10 cellular contexts compared by ENCODE assay signal in genomic region chr12:123064885-123065619, GRCh38.
DNase-seq lines count a peak whose midpoint lies in the region; ATAC-seq and TF ChIP-seq lines count a peak whose summit lies in the region.
"Had no signal": no experiment of that assay in that cellular context is flagged by ENCODE, and none has a peak within 500 bp of the region (broad histone marks: within the 10 kb centered on the region; RNA-seq: fewer than 3 reads in every experiment).

No MANE protein-coding gene starts in this region.

- POLR2A ChIA-PET in activated CD8-positive, alpha-beta T cell treated with anti-CD3 and anti-CD28 coated beads for 36 hours (lab: Charles Lee) = interaction anchor here (1.0 to 1.1 kb wide), 2 partner anchors 10 to 19 kb away, joined by 3 read pairs; no protein-coding TSS in a partner anchor

- peaks cover 15% of the 10 kb centered on the region for H3K4me1 Mint-ChIP-seq in T-helper 2 cell treated with Interferon-gamma antibody and Interleukin-4, amounts not matched to agents 5 μg/mL and 100 μg/mL, for 36 hours (ENCODE audit: low read depth)
- peaks cover 51% of the 10 kb centered on the region for H3K4me1 Mint-ChIP-seq in activated CD8-positive, alpha-beta T cell treated with anti-CD3 and anti-CD28 coated beads for 36 hours (ENCODE audit: low read depth)

- intact Hi-C loops in activated CD8-positive, alpha-beta T cell treated with anti-CD3 and anti-CD28 coated beads for 36 hours (cut with micrococcal nuclease) = no loop called here

- H3K9me3 ChIP-seq in right atrium auricular region (no peaks in the 10 kb centered on the region), thymus (ENCODE audit: control insufficient read depth) (no peaks in the 10 kb centered on the region)

- no peak overlapping the region for H3K4me3 Mint-ChIP-seq in T-helper 2 cell treated with Interferon-gamma antibody and Interleukin-4, amounts not matched to agents 5 μg/mL and 100 μg/mL, for 36 hours
- no peak overlapping the region for H3K4me3 Mint-ChIP-seq in activated CD8-positive, alpha-beta T cell treated with anti-CD3 and anti-CD28 coated beads for 36 hours

- TF ChIP-seq CTCF in activated CD8-positive, alpha-beta T cell treated with anti-CD3 and anti-CD28 coated beads for 36 hours (IDR thresholded peaks at IDR 0.05) = no peak
- TF ChIP-seq CTCF in right atrium auricular region (IDR thresholded peaks at IDR 0.05) = no peak

- CTCF ChIA-PET in activated CD8-positive, alpha-beta T cell treated with anti-CD3 and anti-CD28 coated beads for 36 hours (lab: Charles Lee) = interaction anchor here (0.6 to 2.0 kb wide), 5 partner anchors 10 to 173 kb away, joined by 3 to 7 read pairs (median 3); no protein-coding TSS in a partner anchor

- no peaks in the 10 kb centered on the region for H3K27me3 ChIP-seq in right atrium auricular region
- no peaks in the 10 kb centered on the region for H3K27me3 ChIP-seq in thymus (ENCODE audit: control insufficient read depth, insufficient read depth)
- H3K27me3 ChIP-seq: brain microvascular endothelial cell had no signal

- H3K4me1 ChIP-seq in right atrium auricular region (peaks cover 0 to 83% of the 10 kb centered on the region in 2 donors), thymus (ENCODE audit: control insufficient read depth, insufficient read depth, low read length) (peaks cover 89% of the 10 kb centered on the region)

- H3K4me3 ChIP-seq in right atrium auricular region = no peak overlapping the region
- H3K4me3 ChIP-seq in thymus (ENCODE audit: low read length) = peak overlapping the region; percentile 33
- H3K4me3 ChIP-seq: SK-N-MC had no signal

- no peaks in the 10 kb centered on the region for H3K36me3 Mint-ChIP-seq in T-helper 2 cell treated with Interferon-gamma antibody and Interleukin-4, amounts not matched to agents 5 μg/mL and 100 μg/mL, for 36 hours (ENCODE audit: low read depth)
- H3K36me3 Mint-ChIP-seq in activated CD8-positive, alpha-beta T cell treated with anti-CD3 and anti-CD28 coated beads for 36 hours (ENCODE audit: low read depth) = peaks cover 1% of the 10 kb centered on the region

- no peak for DNase-seq in T-helper 2 cell treated with Interferon-gamma antibody and Interleukin-4, amounts not matched to agents 5 μg/mL and 100 μg/mL, for 36 hours (ENCODE audit: low spot score)
- DNase-seq in T-helper 2 cell (no peak), right atrium auricular region (ENCODE audit: low spot score) (no peak)
- no peak for DNase-seq in activated CD8-positive, alpha-beta T cell treated with anti-CD3 and anti-CD28 coated beads for 36 hours
- DNase-seq: brain microvascular endothelial cell had no signal

- WGBS in thymus = 63% methylated on average over 8 of the region's 8 CpGs

- peak overlapping the region; percentile 76 for H3K27ac Mint-ChIP-seq in T-helper 2 cell treated with Interferon-gamma antibody and Interleukin-4, amounts not matched to agents 5 μg/mL and 100 μg/mL, for 36 hours
- peak overlapping the region; percentile 70 for H3K27ac Mint-ChIP-seq in activated CD8-positive, alpha-beta T cell treated with anti-CD3 and anti-CD28 coated beads for 36 hours

- no peaks in the 10 kb centered on the region for H3K9me3 Mint-ChIP-seq in T-helper 2 cell treated with Interferon-gamma antibody and Interleukin-4, amounts not matched to agents 5 μg/mL and 100 μg/mL, for 36 hours
- H3K9me3 Mint-ChIP-seq in activated CD8-positive, alpha-beta T cell treated with anti-CD3 and anti-CD28 coated beads for 36 hours = no peaks in the 10 kb centered on the region

- H3K36me3 ChIP-seq in right atrium auricular region (no peaks in the 10 kb centered on the region), thymus (ENCODE audit: control insufficient read depth, insufficient read depth) (peaks cover 38% of the 10 kb centered on the region)
- H3K36me3 ChIP-seq: brain microvascular endothelial cell had no signal

- H3K27ac ChIP-seq in right atrium auricular region = peak overlapping the region; percentile 86 to 94
- peak overlapping the region; percentile 90 for H3K27ac ChIP-seq in thymus (ENCODE audit: low read depth)
- H3K27ac ChIP-seq: brain microvascular endothelial cell, SK-N-MC had no signal

- no peak for ATAC-seq in activated CD8-positive, alpha-beta T cell treated with anti-CD3 and anti-CD28 coated beads for 36 hours
- ATAC-seq in GM21529 (IDR thresholded peaks at IDR 0.05; ENCODE audit: unreplicated experiment) = no peak
- no peak for ATAC-seq in HG02678 (IDR thresholded peaks at IDR 0.05; ENCODE audit: unreplicated experiment)
- ATAC-seq in GM21619 (IDR thresholded peaks at IDR 0.05; ENCODE audit: unreplicated experiment) = no peak

- no peaks in the 10 kb centered on the region for H3K27me3 Mint-ChIP-seq in T-helper 2 cell treated with Interferon-gamma antibody and Interleukin-4, amounts not matched to agents 5 μg/mL and 100 μg/mL, for 36 hours (ENCODE audit: low read depth)
- H3K27me3 Mint-ChIP-seq in activated CD8-positive, alpha-beta T cell treated with anti-CD3 and anti-CD28 coated beads for 36 hours = no peaks in the 10 kb centered on the region
